In the genomic region with DNA sequence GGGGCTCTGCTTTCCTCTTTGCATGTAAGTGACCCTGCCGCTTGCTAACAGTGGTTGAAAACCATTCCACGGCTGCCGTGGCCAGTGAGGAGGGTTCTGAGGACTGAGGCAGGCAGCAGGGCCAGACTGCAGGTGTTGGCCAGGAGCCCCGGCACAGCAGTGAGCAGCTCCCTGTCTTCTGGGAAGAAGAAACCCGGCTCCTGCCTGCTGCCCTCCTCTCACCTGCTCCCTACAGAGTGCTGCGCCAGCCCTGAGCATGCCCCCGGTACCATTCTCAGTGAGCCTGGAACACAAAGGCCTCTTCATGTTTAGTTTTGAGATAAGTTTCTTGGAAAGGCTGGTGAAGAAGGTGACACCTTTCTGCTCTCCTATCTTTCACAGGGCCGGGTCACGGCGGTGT, we compare ENCODE assay signal across 24 cellular contexts.
DNase-seq lines count a peak whose midpoint lies in the region; ATAC-seq and TF ChIP-seq lines count a peak whose summit lies in the region.
"Had no signal": no experiment of that assay in that cellular context is flagged by ENCODE, and none has a peak within 500 bp of the region (broad histone marks: within the 10 kb centered on the region; RNA-seq: fewer than 3 reads in every experiment).

No MANE protein-coding gene starts in this region.

- intact Hi-C loops in heart right ventricle (cut with DNase I) (loop anchor here in 1 of 10 donors (10.0 kb wide), 1 partner anchor 65 kb away; no protein-coding TSS in a partner anchor), left ventricle myocardium inferior (cut with micrococcal nuclease) (no loop called here), ovary (cut with DNase I) (no loop called here)

- H3K9me3 Mint-ChIP-seq in WTC11, result no peaks in the 10 kb centered on the region
- H3K9me3 Mint-ChIP-seq in glutamatergic neuron (ENCODE audit: unreplicated experiment), result no peaks in the 10 kb centered on the region

- CTCF ChIA-PET in WTC11 (lab: Charles Lee), result no interaction called here

- no peak for DNase-seq in heart right ventricle
- no peak for DNase-seq in left ventricle myocardium inferior
- no peak for DNase-seq in WTC11 (ENCODE audit: low spot score)
- DNase-seq in glutamatergic neuron, result no peak
- peak in 7 of 49 donors; percentile 31 to 62 (median 48) for DNase-seq in substantia nigra (lab: John Stamatoyannopoulos, UW)
- DNase-seq in occipital lobe (lab: John Stamatoyannopoulos, UW), result no peak
- no peak for DNase-seq in ovary
- DNase-seq: AML-193, GF-D8, H7, MG63, NCI-H1092, NCI-H1436, NCI-H187 treated with DMSO at 0.1 percent for 48 hours, NCI-H2107, NCI-H446 treated with DMSO at 0.1 percent for 48 hours, PC-9, RPMI8226, SIG-M5 had no signal

- WGBS in heart right ventricle, 2 donors, result 69 to 82% methylated on average over 10 of the region's 10 CpGs
- 93 to 97% (median 94%) methylated on average over 10 of the region's 10 CpGs for WGBS in ovary, 3 donors

- POLR2A ChIA-PET in WTC11 (lab: Charles Lee), result no interaction called here

- no peak for TF ChIP-seq POLR2A in ovary (IDR thresholded peaks at IDR 0.05)

- no peak for TF ChIP-seq EP300 in ovary (IDR thresholded peaks at IDR 0.05)

- H3K36me3 ChIP-seq in heart right ventricle (no peaks in the 10 kb centered on the region), left ventricle myocardium inferior (no peaks in the 10 kb centered on the region), ovary (no peaks in the 10 kb centered on the region)
- H3K36me3 ChIP-seq: MG63 had no signal

- H3K27ac ChIP-seq in heart right ventricle (no peak overlapping the region), left ventricle myocardium inferior (replicated peaks) (no peak overlapping the region), substantia nigra (ENCODE audit: low read depth, low read length, poor library complexity, severe bottlenecking) (peak overlapping the region; percentile 78), ovary (no peak overlapping the region)
- H3K27ac ChIP-seq: HL-60, PC-9 had no signal

- no peaks in the 10 kb centered on the region for H3K27me3 Mint-ChIP-seq in WTC11 (ENCODE audit: low read depth)
- H3K27me3 Mint-ChIP-seq in glutamatergic neuron (ENCODE audit: unreplicated experiment), result no peaks in the 10 kb centered on the region

- H3K27ac Mint-ChIP-seq in WTC11, result 0 out of 2 replicates have a peak overlapping the region, but pooled peaks have one; percentile 43
- peak overlapping the region; percentile 6 for H3K27ac Mint-ChIP-seq in glutamatergic neuron (ENCODE audit: unreplicated experiment)

- peaks cover 0 to 4% (median 0%) of the 10 kb centered on the region in 11 donors for H3K9me3 ChIP-seq in heart right ventricle
- no peaks in the 10 kb centered on the region for H3K9me3 ChIP-seq in left ventricle myocardium inferior (replicated peaks)
- H3K9me3 ChIP-seq in ovary, result no peaks in the 10 kb centered on the region
- H3K9me3 ChIP-seq: MG63 had no signal

- H3K4me1 ChIP-seq in heart right ventricle (peaks cover 0 to 40% (median 13%) of the 10 kb centered on the region in 9 donors), left ventricle myocardium inferior (peaks cover 38% of the 10 kb centered on the region), ovary (ENCODE audit: insufficient read depth) (no peaks in the 10 kb centered on the region)

- H3K27me3 ChIP-seq in heart right ventricle (no peaks in the 10 kb centered on the region), left ventricle myocardium inferior (ENCODE audit: low read depth) (no peaks in the 10 kb centered on the region), ovary (no peaks in the 10 kb centered on the region)
- H3K27me3 ChIP-seq: MG63 had no signal

- H3K36me3 Mint-ChIP-seq in WTC11 (no peaks in the 10 kb centered on the region), glutamatergic neuron (ENCODE audit: unreplicated experiment) (no peaks in the 10 kb centered on the region)

- H3K4me3 ChIP-seq in heart right ventricle (no peak overlapping the region), left ventricle myocardium inferior (no peak overlapping the region), ovary (no peak overlapping the region)
- H3K4me3 ChIP-seq: K562, MG63, PC-9 had no signal

- H3K4me3 Mint-ChIP-seq in WTC11, result no peak overlapping the region
- no peak overlapping the region for H3K4me3 Mint-ChIP-seq in glutamatergic neuron (ENCODE audit: unreplicated experiment)

- TF ChIP-seq CTCF in heart right ventricle (IDR thresholded peaks at IDR 0.05) (no peak), left ventricle myocardium inferior (IDR thresholded peaks at IDR 0.05; ENCODE audit: borderline replicate concordance) (no peak), WTC11 (IDR thresholded peaks at IDR 0.05) (no peak), glutamatergic neuron (IDR thresholded peaks at IDR 0.05; ENCODE audit: partially characterized antibody, unreplicated experiment) (no peak), ovary (IDR thresholded peaks at IDR 0.05) (no peak)

- H3K4me1 Mint-ChIP-seq in WTC11 (no peaks in the 10 kb centered on the region; the same call in 1 of the 2 replicates), glutamatergic neuron (ENCODE audit: low read depth, unreplicated experiment) (peaks cover 27% of the 10 kb centered on the region)

- ATAC-seq in heart right ventricle (peak in 5 of 8 donors; percentile 16 to 57 (median 39)), WTC11 (no peak), HG03135 (IDR thresholded peaks at IDR 0.05; ENCODE audit: unreplicated experiment) (no peak)
- ATAC-seq: HepG2, K562, SK-N-SH treated with all-trans-retinoic acid at 6 μM for 48 hours had no signal

TF ChIP-seq in WTC11, 78 proteins besides CTCF, POLR2A, EP300 and RAD21:
- TF ChIP-seq JAZF1 (CRISPR knock-in tag; IDR thresholded peaks at IDR 0.05), result no peak
- TF ChIP-seq, protein P1, sequence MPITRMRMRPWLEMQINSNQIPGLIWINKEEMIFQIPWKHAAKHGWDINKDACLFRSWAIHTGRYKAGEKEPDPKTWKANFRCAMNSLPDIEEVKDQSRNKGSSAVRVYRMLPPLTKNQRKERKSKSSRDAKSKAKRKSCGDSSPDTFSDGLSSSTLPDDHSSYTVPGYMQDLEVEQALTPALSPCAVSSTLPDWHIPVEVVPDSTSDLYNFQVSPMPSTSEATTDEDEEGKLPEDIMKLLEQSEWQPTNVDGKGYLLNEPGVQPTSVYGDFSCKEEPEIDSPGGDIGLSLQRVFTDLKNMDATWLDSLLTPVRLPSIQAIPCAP (CRISPR knock-in tag; IDR thresholded peaks at IDR 0.05), result no peak
- TF ChIP-seq NR2C2 (CRISPR knock-in tag; IDR thresholded peaks at IDR 0.05), result no peak
- no peak for TF ChIP-seq ZNF263 (CRISPR knock-in tag; IDR thresholded peaks at IDR 0.05; ENCODE audit: low read depth)
- no peak for TF ChIP-seq ZNF423 (CRISPR knock-in tag; IDR thresholded peaks at IDR 0.05)
- no peak for TF ChIP-seq NR1H2 (CRISPR knock-in tag; IDR thresholded peaks at IDR 0.05)
- TF ChIP-seq NFYB (CRISPR knock-in tag; conservative IDR thresholded peaks at IDR 0.05; ENCODE audit: low read depth), result no peak
- TF ChIP-seq JUN (CRISPR knock-in tag; IDR thresholded peaks at IDR 0.05), result no peak
- TF ChIP-seq, protein P2, sequence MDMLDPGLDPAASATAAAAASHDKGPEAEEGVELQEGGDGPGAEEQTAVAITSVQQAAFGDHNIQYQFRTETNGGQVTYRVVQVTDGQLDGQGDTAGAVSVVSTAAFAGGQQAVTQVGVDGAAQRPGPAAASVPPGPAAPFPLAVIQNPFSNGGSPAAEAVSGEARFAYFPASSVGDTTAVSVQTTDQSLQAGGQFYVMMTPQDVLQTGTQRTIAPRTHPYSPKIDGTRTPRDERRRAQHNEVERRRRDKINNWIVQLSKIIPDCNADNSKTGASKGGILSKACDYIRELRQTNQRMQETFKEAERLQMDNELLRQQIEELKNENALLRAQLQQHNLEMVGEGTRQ (CRISPR knock-in tag; IDR thresholded peaks at IDR 0.05), result no peak
- TF ChIP-seq GRHL2 (CRISPR knock-in tag; IDR thresholded peaks at IDR 0.05; ENCODE audit: insufficient replicate concordance, severe bottlenecking), result no peak

Comparison
In these comparisons a context has a peak if more than half of its experiments do, and no peak if none do; other contexts are left out.
1. ATAC-seq: peak in heart right ventricle (5 of 8); none in WTC11 (single experiment) and HG03135 (single experiment).